In the genomic region with DNA sequence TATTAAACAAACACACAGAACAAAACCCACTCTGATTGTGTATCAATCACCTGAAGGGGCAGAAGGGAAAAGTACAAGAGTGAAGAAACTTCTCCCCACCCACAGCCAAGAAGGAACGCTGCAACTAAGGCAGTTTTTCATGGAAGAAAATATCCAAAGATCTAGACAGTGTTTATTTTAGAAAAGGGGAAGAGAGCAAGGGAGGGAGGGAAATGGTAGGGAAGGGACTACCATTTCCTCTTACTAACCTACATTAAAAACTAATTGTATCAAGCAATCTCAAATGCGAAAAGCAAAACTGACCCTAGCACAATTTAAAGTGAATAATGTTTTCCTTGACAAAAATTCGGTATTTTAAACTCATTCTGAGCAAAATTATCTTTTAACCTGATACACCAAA, we compare ENCODE assay signal across 11 cellular contexts. TPM values are rescaled to one million over a fixed set of nuclear protein-coding genes. Genes with fewer than 3 reads are reported as not detected.
DNase-seq lines count a peak whose midpoint lies in the region; ATAC-seq and TF ChIP-seq lines count a peak whose summit lies in the region.
"Had no signal": no experiment of that assay in that cellular context is flagged by ENCODE, and none has a peak within 500 bp of the region (broad histone marks: within the 10 kb centered on the region; RNA-seq: fewer than 3 reads in every experiment).

No MANE protein-coding gene starts in this region.

- H3K79me2 ChIP-seq in ACC112 (ENCODE audit: control insufficient read depth, insufficient read depth, low read length, unreplicated experiment) (peaks cover 80% of the 10 kb centered on the region), HCT116 (ENCODE audit: insufficient read depth, low read length) (peaks cover 83% of the 10 kb centered on the region)

- POLR2A ChIA-PET in HCT116 (lab: Charles Lee): no interaction called here

- intact Hi-C loops in HCT116 (cut with micrococcal nuclease): no loop called here
- intact Hi-C loops in tibial artery (cut with DNase I; ENCODE audit: low total_unique reads): loop anchor here (10.0 kb wide), 2 partner anchors 94 to 676 kb away; partner anchors contain the start of gene HSPA13

- H3K4me2 ChIP-seq in HCT116 (ENCODE audit: low read length): peak overlapping the region; percentile 75

- no peaks in the 10 kb centered on the region for H3K27me3 Mint-ChIP-seq in mesothelial cell of epicardium (ENCODE audit: low read depth)

- no peak for ATAC-seq in HCT116

- peak overlapping the region; percentile 96 for H3K27ac Mint-ChIP-seq in mesothelial cell of epicardium

- TF ChIP-seq RAD21 in HCT116 (IDR thresholded peaks at IDR 0.05; ENCODE audit: low read depth): no peak

- H3K4me1 ChIP-seq in ACC112 (ENCODE audit: control insufficient read depth, insufficient read depth, low read length, unreplicated experiment): peaks cover 53% of the 10 kb centered on the region
- H3K4me1 ChIP-seq in HCT116 (ENCODE audit: control insufficient read depth in 1 of 2, insufficient read depth in 2 of 2, low read length in 2 of 2): peaks cover 25 to 63% of the 10 kb centered on the region in 2 experiments
- peaks cover 56% of the 10 kb centered on the region for H3K4me1 ChIP-seq in adipocyte (ENCODE audit: control insufficient read depth, insufficient read depth, low read length)
- H3K4me1 ChIP-seq in tibial artery: peaks cover 0 to 72% (median 33%) of the 10 kb centered on the region in 4 donors

- no peaks in the 10 kb centered on the region for H3K36me3 ChIP-seq in ACC112 (ENCODE audit: insufficient read depth, low read length)
- no peaks in the 10 kb centered on the region for H3K36me3 ChIP-seq in HCT116 (ENCODE audit: control insufficient read depth in 1 of 2, insufficient read depth in 2 of 2, low read length in 2 of 2)
- no peaks in the 10 kb centered on the region for H3K36me3 ChIP-seq in adipocyte (ENCODE audit: control insufficient read depth, insufficient read depth, low read length, severe bottlenecking)
- H3K36me3 ChIP-seq in tibial artery: no peaks in the 10 kb centered on the region

- BruUV-seq in HCT116 (replicated peaks; lab: Mats Ljungman, UMichigan): no TSS peak

- H3K9me3 Mint-ChIP-seq in mesothelial cell of epicardium: no peaks in the 10 kb centered on the region
- H3K9me3 Mint-ChIP-seq: central memory CD8-positive, alpha-beta T cell had no signal

- H3K36me3 Mint-ChIP-seq in mesothelial cell of epicardium: no peaks in the 10 kb centered on the region

- TF ChIP-seq CTCF in HCT116 (IDR thresholded peaks at IDR 0.05 in 2 of 3, conservative IDR thresholded peaks at IDR 0.05 in 1 of 3; ENCODE audit: borderline replicate concordance in 1 of 3, insufficient read depth in 1 of 3, low read depth in 2 of 3, low read length in 2 of 3) (no peak), mesothelial cell of epicardium (IDR thresholded peaks at IDR 0.05; ENCODE audit: unreplicated experiment) (no peak), tibial artery (IDR thresholded peaks at IDR 0.05) (no peak)

- peak overlapping the region; percentile 83 for H3K4me3 Mint-ChIP-seq in mesothelial cell of epicardium
- H3K4me3 Mint-ChIP-seq: central memory CD8-positive, alpha-beta T cell had no signal

- TF ChIP-seq POLR2A in HCT116 (IDR thresholded peaks at IDR 0.05; ENCODE audit: borderline replicate concordance, extremely low read depth, insufficient read depth, insufficient read length): no peak

- CTCF ChIA-PET in HCT116 (lab: Charles Lee): no interaction called here

- peak overlapping the region; percentile 97 for H3K4me3 ChIP-seq in ACC112 (ENCODE audit: low read depth, low read length)
- peak overlapping the region; percentile 13 to 59; a peak in 3 of 4 replicates for H3K4me3 ChIP-seq in HCT116 (replicated peaks in 1 of 2; ENCODE audit: low read depth in 1 of 2, low read length in 2 of 2)
- peak overlapping the region; percentile 92 for H3K4me3 ChIP-seq in adipocyte (ENCODE audit: low read length)
- H3K4me3 ChIP-seq in tibial artery: no peak overlapping the region

- H3K9ac ChIP-seq in HCT116 (ENCODE audit: low read length) (peak overlapping the region; percentile 67), adipocyte (ENCODE audit: low read length) (peak overlapping the region; percentile 91)

- H3K27me3 ChIP-seq in ACC112 (ENCODE audit: insufficient read depth, low read length) (no peaks in the 10 kb centered on the region), HCT116 (ENCODE audit: insufficient read depth, low read length) (no peaks in the 10 kb centered on the region), adipocyte (replicated peaks; ENCODE audit: control insufficient read depth, insufficient read depth, low read length) (no peaks in the 10 kb centered on the region), tibial artery (no peaks in the 10 kb centered on the region)

- RAD21 ChIA-PET in HCT116 (lab: Charles Lee; ENCODE audit: low non-redundant PET in 1 of 2, low total read pairs in 2 of 2, uncharacterized antibody in 2 of 2, unreplicated experiment in 2 of 2): no interaction called here

- H2AFZ ChIP-seq in ACC112 (ENCODE audit: low read length, unreplicated experiment): no peak overlapping the region
- H2AFZ ChIP-seq in HCT116 (ENCODE audit: low read depth, low read length, poor library complexity, severe bottlenecking): no peak overlapping the region

- peak overlapping the region; percentile 10; the same call in 1 of the 2 replicates for H3K27ac ChIP-seq in ACC112 (ENCODE audit: low read depth, low read length)
- peak overlapping the region; percentile 95 for H3K27ac ChIP-seq in HCT116 (ENCODE audit: low read depth, low read length)
- no peak overlapping the region for H3K27ac ChIP-seq in tibial artery

- DNase-seq in HCT116 (ENCODE audit: low read depth, low spot score) (no peak), adipocyte (ENCODE audit: low read depth) (no peak), mesothelial cell of epicardium (ENCODE audit: low spot score in 2 of 2, unreplicated experiment in 2 of 2) (no peak), NCI-H2196 treated with DMSO at 0.1 percent for 48 hours (lab: John Stamatoyannopoulos, UW; ENCODE audit: unreplicated experiment) (no peak), NCI-H2171 (lab: John Stamatoyannopoulos, UW) (no peak), tibial artery (no peak)
- DNase-seq in stimulated activated CD8-positive, alpha-beta memory T cell treated with anti-CD3 and anti-CD28 coated beads, Interleukin-4, amount 100 ng/mL, for 48 hours: no peak
- DNase-seq: activated CD8-positive, alpha-beta memory T cell treated with anti-CD3 and anti-CD28 coated beads for 24 hours; SHP77 treated with DMSO at 0.1 percent for 48 hours had no signal

- H3K9me3 ChIP-seq in HCT116 (ENCODE audit: control insufficient read depth in 1 of 2, insufficient read depth in 1 of 2, low read depth in 1 of 2, low read length in 2 of 2) (no peaks in the 10 kb centered on the region; a peak in 1 of 4 replicates), adipocyte (ENCODE audit: control insufficient read depth, low read length) (no peaks in the 10 kb centered on the region), tibial artery (no peaks in the 10 kb centered on the region)

- H4K20me1 ChIP-seq in HCT116 (ENCODE audit: insufficient read depth): no peaks in the 10 kb centered on the region

- H3K9me2 ChIP-seq in HCT116 (ENCODE audit: insufficient read depth): no peaks in the 10 kb centered on the region

- peaks cover 70% of the 10 kb centered on the region for H3K4me1 Mint-ChIP-seq in mesothelial cell of epicardium

TF ChIP-seq in HCT116, 20 proteins besides CTCF, POLR2A, EP300 and RAD21:
- TF ChIP-seq EZH2phosphoT487 (IDR thresholded peaks at IDR 0.05; ENCODE audit: borderline replicate concordance) (no peak), SRF (IDR thresholded peaks at IDR 0.05; ENCODE audit: low read depth) (no peak), CEBPB (IDR thresholded peaks at IDR 0.05; ENCODE audit: low read depth) (no peak), ZFX (IDR thresholded peaks at IDR 0.05) (no peak), SIN3A (IDR thresholded peaks at IDR 0.05; ENCODE audit: low read depth) (no peak), EGR1 (IDR thresholded peaks at IDR 0.05; ENCODE audit: low read depth) (no peak), YY1 (IDR thresholded peaks at IDR 0.05; ENCODE audit: extremely low read depth, insufficient replicate concordance, low read depth, low read length) (no peak), TCF7L2 (IDR thresholded peaks at IDR 0.05; ENCODE audit: borderline replicate concordance, extremely low read depth, insufficient read depth, insufficient read length) (no peak), POLR2AphosphoS5 (IDR thresholded peaks at IDR 0.05; ENCODE audit: low read depth, low read length) (no peak)
TF ChIP-seq in HCT116: peak in this region for 0.

RNA-seq across cellular contexts. Expression of gene NRIP1, which starts 3.5 kb away (rescaled TPM):
- 29.6 TPM for total RNA-seq in HCT116 (2021; ENCODE audit: unreplicated experiment)
- 3.4 and 5.4 TPM in 2 replicates for polyA plus RNA-seq in HCT116 (2012)
- 86.4 to 104 TPM (median 92.8 TPM) in 3 replicates for total RNA-seq in mesothelial cell of epicardium

Comparison
In these comparisons a context has a peak if more than half of its experiments do, and no peak if none do; other contexts are left out.
1. H3K27ac ChIP-seq: peak in ACC112 (single experiment) and HCT116 (single experiment); none in tibial artery (0 of 2).
2. H3K4me3 ChIP-seq: peak in ACC112 (single experiment), HCT116 (2 of 2) and adipocyte (single experiment); none in tibial artery (0 of 2).